ENCODE assay signal across 1 cellular context in genomic region chr6:42378125-42378524, GRCh38.
TF ChIP-seq lines count a peak whose summit lies in the region.

No MANE protein-coding gene starts in this region.

TF ChIP-seq in HepG2, 621 proteins besides CTCF, POLR2A, EP300 and RAD21 (continued from another document):
- TF ChIP-seq, protein P1, sequence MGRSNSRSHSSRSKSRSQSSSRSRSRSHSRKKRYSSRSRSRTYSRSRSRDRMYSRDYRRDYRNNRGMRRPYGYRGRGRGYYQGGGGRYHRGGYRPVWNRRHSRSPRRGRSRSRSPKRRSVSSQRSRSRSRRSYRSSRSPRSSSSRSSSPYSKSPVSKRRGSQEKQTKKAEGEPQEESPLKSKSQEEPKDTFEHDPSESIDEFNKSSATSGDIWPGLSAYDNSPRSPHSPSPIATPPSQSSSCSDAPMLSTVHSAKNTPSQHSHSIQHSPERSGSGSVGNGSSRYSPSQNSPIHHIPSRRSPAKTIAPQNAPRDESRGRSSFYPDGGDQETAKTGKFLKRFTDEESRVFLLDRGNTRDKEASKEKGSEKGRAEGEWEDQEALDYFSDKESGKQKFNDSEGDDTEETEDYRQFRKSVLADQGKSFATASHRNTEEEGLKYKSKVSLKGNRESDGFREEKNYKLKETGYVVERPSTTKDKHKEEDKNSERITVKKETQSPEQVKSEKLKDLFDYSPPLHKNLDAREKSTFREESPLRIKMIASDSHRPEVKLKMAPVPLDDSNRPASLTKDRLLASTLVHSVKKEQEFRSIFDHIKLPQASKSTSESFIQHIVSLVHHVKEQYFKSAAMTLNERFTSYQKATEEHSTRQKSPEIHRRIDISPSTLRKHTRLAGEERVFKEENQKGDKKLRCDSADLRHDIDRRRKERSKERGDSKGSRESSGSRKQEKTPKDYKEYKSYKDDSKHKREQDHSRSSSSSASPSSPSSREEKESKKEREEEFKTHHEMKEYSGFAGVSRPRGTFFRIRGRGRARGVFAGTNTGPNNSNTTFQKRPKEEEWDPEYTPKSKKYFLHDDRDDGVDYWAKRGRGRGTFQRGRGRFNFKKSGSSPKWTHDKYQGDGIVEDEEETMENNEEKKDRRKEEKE (IDR thresholded peaks at IDR 0.05) = no peak
